Comparison of ENCODE assay signal across 8 cellular contexts in the genomic region with DNA sequence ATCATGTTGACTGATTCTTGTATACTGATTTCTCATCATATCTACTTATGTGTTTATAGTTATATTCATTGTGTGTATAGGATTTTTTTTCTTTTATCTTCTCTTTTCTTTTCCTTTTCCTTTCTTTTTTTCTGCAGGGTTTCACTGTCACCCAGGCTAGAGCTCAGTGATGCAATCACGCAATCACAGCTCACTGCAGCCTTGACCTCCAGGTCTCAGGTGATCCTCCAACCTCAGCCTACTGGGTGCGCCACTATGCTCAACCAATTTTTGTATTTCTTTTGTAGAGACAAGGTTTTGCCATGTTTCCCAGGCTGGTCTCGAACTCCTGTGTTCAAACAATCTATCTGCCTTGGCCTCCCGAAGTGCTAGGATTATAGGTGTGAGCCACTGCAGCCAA. TPM values are rescaled to one million over a fixed set of nuclear protein-coding genes. Genes with fewer than 3 reads are reported as not detected.
"Had no signal": no experiment of that assay in that cellular context is flagged by ENCODE, and none has a peak within 500 bp of the region (broad histone marks: within the 10 kb centered on the region; RNA-seq: fewer than 3 reads in every experiment).

No MANE protein-coding gene starts in this region.

- H3K4me1 Mint-ChIP-seq: IgD-negative memory B cell had no signal

- H3K4me3 Mint-ChIP-seq: GM23338, H9, IgD-negative memory B cell had no signal

- H3K9me3 Mint-ChIP-seq: GM23338, H9, IgD-negative memory B cell had no signal

- FAIRE-seq: H1, H54, HTR-8/SVneo had no signal

- DNase-seq: H9, HCEC 1CT had no signal

- H3K4me3 ChIP-seq: GM23338 had no signal

- ATAC-seq: GM23338 had no signal

- H3K27ac Mint-ChIP-seq: IgD-negative memory B cell had no signal

RNA-seq across cellular contexts. Expression of a gene that starts 1.6 kb away (rescaled TPM):
- total RNA-seq: GM23338, H1, H9, HT-29 had no signal
- polyA plus RNA-seq: GM23338, H1, IgD-negative memory B cell had no signal

RNA-seq across cellular contexts. Expression of a gene that starts 58.2 kb away (rescaled TPM):
- polyA plus RNA-seq: IgD-negative memory B cell had no signal
